In genomic region chr11:57530215-57530595, GRCh38 we compare ENCODE assay signal across 9 cellular contexts. TPM values are rescaled to one million over a fixed set of nuclear protein-coding genes. Genes with fewer than 3 reads are reported as not detected.
DNase-seq lines count a peak whose midpoint lies in the region; ATAC-seq and TF ChIP-seq lines count a peak whose summit lies in the region.
"Had no signal": no experiment of that assay in that cellular context is flagged by ENCODE, and none has a peak within 500 bp of the region (broad histone marks: within the 10 kb centered on the region; RNA-seq: fewer than 3 reads in every experiment).

No MANE protein-coding gene starts in this region.

- no peak for TF ChIP-seq CTCF in GM23338 (conservative IDR thresholded peaks at IDR 0.05; ENCODE audit: low read depth in 2 of 2)
- TF ChIP-seq CTCF in fibroblast of the aortic adventitia (IDR thresholded peaks at IDR 0.05; ENCODE audit: insufficient read depth, low read length), result no peak
- no peak for TF ChIP-seq CTCF in psoas muscle (IDR thresholded peaks at IDR 0.05)
- TF ChIP-seq CTCF in GM10266 (IDR thresholded peaks at IDR 0.05; ENCODE audit: control insufficient read depth, insufficient read depth, low read depth, missing control alignments), result no peak

- H3K79me2 ChIP-seq in GM23338 (replicated peaks; ENCODE audit: insufficient read depth), result peaks cover 28% of the 10 kb centered on the region

- WGBS in psoas muscle, 3 donors, result 1 to 4% (median 2%) methylated on average over 17 of the region's 17 CpGs

- peak overlapping the region; percentile 90 for H3K4me3 Mint-ChIP-seq in GM23338

- peaks cover 12% of the 10 kb centered on the region for H3K4me1 Mint-ChIP-seq in GM23338

- peaks cover 15% of the 10 kb centered on the region for H3F3A ChIP-seq in GM23338 (replicated peaks; ENCODE audit: low read depth)

- intact Hi-C loops in psoas muscle (cut with DNase I), result no loop called here

- peak overlapping the region; percentile 92 for H3K27ac Mint-ChIP-seq in GM23338

- peak overlapping the region; percentile 94 for H3K4me2 ChIP-seq in GM23338

- H3K9me2 ChIP-seq in GM23338 (ENCODE audit: insufficient read depth), result no peaks in the 10 kb centered on the region

- H3K36me3 Mint-ChIP-seq in GM23338 (ENCODE audit: low read depth), result peaks cover 25% of the 10 kb centered on the region; the same call in 2 of the 3 replicates

- peaks cover 5% of the 10 kb centered on the region for H3K27me3 Mint-ChIP-seq in GM23338 (ENCODE audit: insufficient read depth, low read depth, poor library complexity)

- DNase-seq in GM23338 (ENCODE audit: low spot score) (no peak), SW480 (ENCODE audit: low spot score) (peak; percentile 10), fibroblast of the aortic adventitia (ENCODE audit: low read depth) (no peak), psoas muscle (no peak), GM19240 (ENCODE audit: insufficient read length, low spot score) (no peak), NCI-H2081 treated with DMSO at 0.1 percent for 48 hours (lab: John Stamatoyannopoulos, UW) (no peak), GM10266 (ENCODE audit: extremely low spot score) (no peak), GM03348 (ENCODE audit: low spot score) (no peak)

- H3K36me3 ChIP-seq in GM23338 (ENCODE audit: insufficient read depth) (no peaks in the 10 kb centered on the region), psoas muscle (ENCODE audit: insufficient read depth in 1 of 2, low read depth in 1 of 2) (peaks cover 0 to 23% of the 10 kb centered on the region in 2 donors)

- H3K27ac ChIP-seq in GM23338 (ENCODE audit: low read depth), result peak overlapping the region; percentile 42
- H3K27ac ChIP-seq in psoas muscle, result peak overlapping the region; percentile 86

- H3K4me1 ChIP-seq in GM23338 (ENCODE audit: insufficient read depth) (peaks cover 8% of the 10 kb centered on the region; the same call in 1 of the 2 replicates), psoas muscle (peaks cover 15% of the 10 kb centered on the region)

- H3K9me3 ChIP-seq in psoas muscle, result no peaks in the 10 kb centered on the region

- no peak overlapping the region for H2AFZ ChIP-seq in GM23338

- no peaks in the 10 kb centered on the region for H3K27me3 ChIP-seq in GM23338 (ENCODE audit: insufficient read depth)
- no peaks in the 10 kb centered on the region for H3K27me3 ChIP-seq in psoas muscle (ENCODE audit: insufficient read depth in 3 of 3, low read length in 2 of 3)

- H4K20me1 ChIP-seq in GM23338 (replicated peaks; ENCODE audit: insufficient read depth), result no peaks in the 10 kb centered on the region

- H3K4me3 ChIP-seq in GM23338, result peak overlapping the region; percentile 66
- peak overlapping the region; percentile 99 for H3K4me3 ChIP-seq in fibroblast of the aortic adventitia (ENCODE audit: low read depth, low read length)
- H3K4me3 ChIP-seq in psoas muscle, result peak overlapping the region; percentile 82

- no peaks in the 10 kb centered on the region; the same call in 2 of the 3 replicates for H3K9me3 Mint-ChIP-seq in GM23338

- ATAC-seq in GM23338 (peak; percentile 14), psoas muscle (peak in 3 of 4 donors; percentile 1 to 41 (median 5))

TF ChIP-seq in GM23338, 12 proteins besides CTCF, POLR2A, EP300 and RAD21:
- TF ChIP-seq EZH2phosphoT487 (IDR thresholded peaks at IDR 0.05; ENCODE audit: unreplicated experiment), result no peak
- TF ChIP-seq STAT1 (IDR thresholded peaks at IDR 0.05; ENCODE audit: unreplicated experiment), result no peak
- no peak for TF ChIP-seq NANOG (IDR thresholded peaks at IDR 0.05; ENCODE audit: borderline replicate concordance)
- no peak for TF ChIP-seq ZNF331 (CRISPR knock-in tag; IDR thresholded peaks at IDR 0.05; ENCODE audit: low read depth)
- TF ChIP-seq CREB1 (CRISPR knock-in tag; IDR thresholded peaks at IDR 0.05; ENCODE audit: low read depth), result no peak
- no peak for TF ChIP-seq ZNF114 (CRISPR knock-in tag; IDR thresholded peaks at IDR 0.05)
- no peak for TF ChIP-seq POLR2AphosphoS5 (IDR thresholded peaks at IDR 0.05; ENCODE audit: low read depth)
- TF ChIP-seq EZH2 (IDR thresholded peaks at IDR 0.05; ENCODE audit: low read depth, unreplicated experiment), result no peak

RNA-seq across cellular contexts. Expression of gene TIMM10, which starts 0.3 kb away (rescaled TPM):
- 59.1 and 75.8 TPM in 2 replicates for total RNA-seq in GM23338 (2014; rRNA removed; shearing (Covaris generic))
- polyA plus RNA-seq in GM23338 (2016; fragmentation: Nextera tagmentation; extraction: Ambion mirVana) (193 and 194 TPM in 2 replicates), psoas muscle (100 to 1,000 TPM in 2 of 3 donors, 10 to 100 TPM in 1; 97.7 to 149 (median 112) TPM)
- total RNA-seq in fibroblast of the aortic adventitia (ENCODE audit: low replicate concordance) (32.1 and 77.5 TPM in 2 replicates), psoas muscle (10 to 100 TPM; 55.0 to 90.0 (median 73.0) TPM)

RNA-seq across cellular contexts. Expression of gene SMTNL1, which starts 7.2 kb away (rescaled TPM):
- 0.31 TPM in 1 of 2 replicates, not detected in the other for total RNA-seq in GM23338 (2014; rRNA removed; shearing (Covaris generic))
- polyA plus RNA-seq in GM23338 (2016; fragmentation: Nextera tagmentation; extraction: Ambion mirVana) (0.14 and 0.70 TPM in 2 replicates), psoas muscle (10 to 100 TPM in 2 of 3 donors, 1 to 10 TPM in 1; 6.7 to 19.7 (median 14.9) TPM)
- total RNA-seq in fibroblast of the aortic adventitia (ENCODE audit: low replicate concordance) (not detected in 2 replicates), psoas muscle (100 to 1,000 TPM in 1 of 4 donors, 10 to 100 TPM in 2, 1 to 10 TPM in 1; 7.6 to 118 (median 36.9) TPM)
- total RNA-seq: temporal lobe had no signal

RNA-seq across cellular contexts. Expression of gene SLC43A1, which starts 14.7 kb away (rescaled TPM):
- total RNA-seq in GM23338 (2014; rRNA removed; shearing (Covaris generic)), result 49.7 and 49.8 TPM in 2 replicates
- 19.6 and 19.7 TPM in 2 replicates for polyA plus RNA-seq in GM23338 (2016; fragmentation: Nextera tagmentation; extraction: Ambion mirVana)
- total RNA-seq in fibroblast of the aortic adventitia (ENCODE audit: low replicate concordance), result 11.4 and 15.3 TPM in 2 replicates
- 10 to 100 TPM in 1 of 4 donors, 1 to 10 TPM in 3; 4.1 to 15.3 (median 7.1) TPM for total RNA-seq in psoas muscle
- polyA plus RNA-seq in psoas muscle, result 10 to 100 TPM in 1 of 3 donors, 1 to 10 TPM in 2; 3.5 to 13.7 (median 7.5) TPM

RNA-seq across cellular contexts. Expression of gene UBE2L6, which starts 37.3 kb away (rescaled TPM):
- 42.2 and 52.0 TPM in 2 replicates for total RNA-seq in GM23338 (2014; rRNA removed; shearing (Covaris generic))
- polyA plus RNA-seq in GM23338 (2016; fragmentation: Nextera tagmentation; extraction: Ambion mirVana) (46.0 and 46.5 TPM in 2 replicates), psoas muscle (1 to 10 TPM; 5.3 to 9.9 (median 9.1) TPM)
- total RNA-seq in fibroblast of the aortic adventitia (ENCODE audit: low replicate concordance) (30.6 and 41.1 TPM in 2 replicates), psoas muscle (10 to 100 TPM in 3 of 4 donors, 1 to 10 TPM in 1; 6.8 to 24.7 (median 12.3) TPM)
